ENCODE assay signal across 1 cellular context in the genomic region with DNA sequence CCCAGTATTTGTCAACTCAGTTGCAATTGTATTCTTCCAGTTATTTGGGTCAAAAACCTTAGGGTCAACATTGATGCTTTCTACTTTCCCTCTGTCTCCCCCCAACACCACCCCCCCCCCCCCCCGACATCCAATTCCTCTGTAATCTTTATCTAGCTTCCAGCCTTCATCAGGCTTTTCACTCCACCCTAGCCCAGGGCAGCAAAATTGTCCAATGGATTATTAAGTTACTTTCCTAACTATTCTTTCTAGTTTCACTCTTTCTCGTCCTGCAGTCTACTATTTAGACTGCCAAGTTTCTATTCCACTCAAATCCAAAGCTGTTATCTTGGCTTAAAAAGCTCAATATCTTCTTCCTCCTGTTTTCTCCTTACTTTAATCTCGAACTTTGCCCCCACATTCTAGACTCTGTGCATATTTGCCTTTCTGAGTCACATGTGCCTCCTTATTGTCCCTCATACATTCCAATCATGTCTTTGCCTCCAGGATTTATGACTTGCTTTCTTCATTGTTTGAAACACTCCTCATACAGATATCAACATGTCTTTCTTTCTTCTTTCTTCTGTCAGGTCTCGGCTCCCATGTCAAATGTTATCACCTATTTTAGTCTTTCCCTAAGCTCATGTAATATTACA.
TF ChIP-seq lines count a peak whose summit lies in the region.

No MANE protein-coding gene starts in this region.

TF ChIP-seq in GM23338, 12 proteins besides CTCF, POLR2A, EP300 and RAD21 (continued from another document):
- TF ChIP-seq, protein P1, sequence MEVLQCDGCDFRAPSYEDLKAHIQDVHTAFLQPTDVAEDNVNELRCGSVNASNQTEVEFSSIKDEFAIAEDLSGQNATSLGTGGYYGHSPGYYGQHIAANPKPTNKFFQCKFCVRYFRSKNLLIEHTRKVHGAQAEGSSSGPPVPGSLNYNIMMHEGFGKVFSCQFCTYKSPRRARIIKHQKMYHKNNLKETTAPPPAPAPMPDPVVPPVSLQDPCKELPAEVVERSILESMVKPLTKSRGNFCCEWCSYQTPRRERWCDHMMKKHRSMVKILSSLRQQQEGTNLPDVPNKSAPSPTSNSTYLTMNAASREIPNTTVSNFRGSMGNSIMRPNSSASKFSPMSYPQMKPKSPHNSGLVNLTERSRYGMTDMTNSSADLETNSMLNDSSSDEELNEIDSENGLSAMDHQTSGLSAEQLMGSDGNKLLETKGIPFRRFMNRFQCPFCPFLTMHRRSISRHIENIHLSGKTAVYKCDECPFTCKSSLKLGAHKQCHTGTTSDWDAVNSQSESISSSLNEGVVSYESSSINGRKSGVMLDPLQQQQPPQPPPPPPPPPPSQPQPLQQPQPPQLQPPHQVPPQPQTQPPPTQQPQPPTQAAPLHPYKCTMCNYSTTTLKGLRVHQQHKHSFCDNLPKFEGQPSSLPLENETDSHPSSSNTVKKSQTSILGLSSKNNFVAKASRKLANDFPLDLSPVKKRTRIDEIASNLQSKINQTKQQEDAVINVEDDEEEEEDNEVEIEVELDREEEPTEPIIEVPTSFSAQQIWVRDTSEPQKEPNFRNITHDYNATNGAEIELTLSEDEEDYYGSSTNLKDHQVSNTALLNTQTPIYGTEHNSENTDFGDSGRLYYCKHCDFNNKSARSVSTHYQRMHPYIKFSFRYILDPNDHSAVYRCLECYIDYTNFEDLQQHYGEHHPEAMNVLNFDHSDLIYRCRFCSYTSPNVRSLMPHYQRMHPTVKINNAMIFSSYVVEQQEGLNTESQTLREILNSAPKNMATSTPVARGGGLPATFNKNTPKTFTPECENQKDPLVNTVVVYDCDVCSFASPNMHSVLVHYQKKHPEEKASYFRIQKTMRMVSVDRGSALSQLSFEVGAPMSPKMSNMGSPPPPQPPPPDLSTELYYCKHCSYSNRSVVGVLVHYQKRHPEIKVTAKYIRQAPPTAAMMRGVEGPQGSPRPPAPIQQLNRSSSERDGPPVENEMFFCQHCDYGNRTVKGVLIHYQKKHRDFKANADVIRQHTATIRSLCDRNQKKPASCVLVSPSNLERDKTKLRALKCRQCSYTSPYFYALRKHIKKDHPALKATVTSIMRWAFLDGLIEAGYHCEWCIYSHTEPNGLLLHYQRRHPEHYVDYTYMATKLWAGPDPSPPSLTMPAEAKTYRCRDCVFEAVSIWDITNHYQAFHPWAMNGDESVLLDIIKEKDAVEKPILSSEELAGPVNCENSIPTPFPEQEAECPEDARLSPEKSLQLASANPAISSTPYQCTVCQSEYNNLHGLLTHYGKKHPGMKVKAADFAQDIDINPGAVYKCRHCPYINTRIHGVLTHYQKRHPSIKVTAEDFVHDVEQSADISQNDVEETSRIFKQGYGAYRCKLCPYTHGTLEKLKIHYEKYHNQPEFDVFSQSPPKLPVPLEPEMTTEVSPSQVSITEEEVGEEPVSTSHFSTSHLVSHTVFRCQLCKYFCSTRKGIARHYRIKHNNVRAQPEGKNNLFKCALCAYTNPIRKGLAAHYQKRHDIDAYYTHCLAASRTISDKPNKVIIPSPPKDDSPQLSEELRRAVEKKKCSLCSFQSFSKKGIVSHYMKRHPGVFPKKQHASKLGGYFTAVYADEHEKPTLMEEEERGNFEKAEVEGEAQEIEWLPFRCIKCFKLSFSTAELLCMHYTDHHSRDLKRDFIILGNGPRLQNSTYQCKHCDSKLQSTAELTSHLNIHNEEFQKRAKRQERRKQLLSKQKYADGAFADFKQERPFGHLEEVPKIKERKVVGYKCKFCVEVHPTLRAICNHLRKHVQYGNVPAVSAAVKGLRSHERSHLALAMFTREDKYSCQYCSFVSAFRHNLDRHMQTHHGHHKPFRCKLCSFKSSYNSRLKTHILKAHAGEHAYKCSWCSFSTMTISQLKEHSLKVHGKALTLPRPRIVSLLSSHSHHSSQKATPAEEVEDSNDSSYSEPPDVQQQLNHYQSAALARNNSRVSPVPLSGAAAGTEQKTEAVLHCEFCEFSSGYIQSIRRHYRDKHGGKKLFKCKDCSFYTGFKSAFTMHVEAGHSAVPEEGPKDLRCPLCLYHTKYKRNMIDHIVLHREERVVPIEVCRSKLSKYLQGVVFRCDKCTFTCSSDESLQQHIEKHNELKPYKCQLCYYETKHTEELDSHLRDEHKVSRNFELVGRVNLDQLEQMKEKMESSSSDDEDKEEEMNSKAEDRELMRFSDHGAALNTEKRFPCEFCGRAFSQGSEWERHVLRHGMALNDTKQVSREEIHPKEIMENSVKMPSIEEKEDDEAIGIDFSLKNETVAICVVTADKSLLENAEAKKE (CRISPR knock-in tag; IDR thresholded peaks at IDR 0.05): no peak
- TF ChIP-seq EZH2 (IDR thresholded peaks at IDR 0.05; ENCODE audit: low read depth, unreplicated experiment) (no peak), CREB1 (CRISPR knock-in tag; IDR thresholded peaks at IDR 0.05; ENCODE audit: low read depth) (no peak), POLR2AphosphoS5 (IDR thresholded peaks at IDR 0.05; ENCODE audit: low read depth) (no peak)
- TF ChIP-seq, protein P2, sequence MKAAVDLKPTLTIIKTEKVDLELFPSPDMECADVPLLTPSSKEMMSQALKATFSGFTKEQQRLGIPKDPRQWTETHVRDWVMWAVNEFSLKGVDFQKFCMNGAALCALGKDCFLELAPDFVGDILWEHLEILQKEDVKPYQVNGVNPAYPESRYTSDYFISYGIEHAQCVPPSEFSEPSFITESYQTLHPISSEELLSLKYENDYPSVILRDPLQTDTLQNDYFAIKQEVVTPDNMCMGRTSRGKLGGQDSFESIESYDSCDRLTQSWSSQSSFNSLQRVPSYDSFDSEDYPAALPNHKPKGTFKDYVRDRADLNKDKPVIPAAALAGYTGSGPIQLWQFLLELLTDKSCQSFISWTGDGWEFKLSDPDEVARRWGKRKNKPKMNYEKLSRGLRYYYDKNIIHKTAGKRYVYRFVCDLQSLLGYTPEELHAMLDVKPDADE (IDR thresholded peaks at IDR 0.05): no peak
- TF ChIP-seq, protein P3, sequence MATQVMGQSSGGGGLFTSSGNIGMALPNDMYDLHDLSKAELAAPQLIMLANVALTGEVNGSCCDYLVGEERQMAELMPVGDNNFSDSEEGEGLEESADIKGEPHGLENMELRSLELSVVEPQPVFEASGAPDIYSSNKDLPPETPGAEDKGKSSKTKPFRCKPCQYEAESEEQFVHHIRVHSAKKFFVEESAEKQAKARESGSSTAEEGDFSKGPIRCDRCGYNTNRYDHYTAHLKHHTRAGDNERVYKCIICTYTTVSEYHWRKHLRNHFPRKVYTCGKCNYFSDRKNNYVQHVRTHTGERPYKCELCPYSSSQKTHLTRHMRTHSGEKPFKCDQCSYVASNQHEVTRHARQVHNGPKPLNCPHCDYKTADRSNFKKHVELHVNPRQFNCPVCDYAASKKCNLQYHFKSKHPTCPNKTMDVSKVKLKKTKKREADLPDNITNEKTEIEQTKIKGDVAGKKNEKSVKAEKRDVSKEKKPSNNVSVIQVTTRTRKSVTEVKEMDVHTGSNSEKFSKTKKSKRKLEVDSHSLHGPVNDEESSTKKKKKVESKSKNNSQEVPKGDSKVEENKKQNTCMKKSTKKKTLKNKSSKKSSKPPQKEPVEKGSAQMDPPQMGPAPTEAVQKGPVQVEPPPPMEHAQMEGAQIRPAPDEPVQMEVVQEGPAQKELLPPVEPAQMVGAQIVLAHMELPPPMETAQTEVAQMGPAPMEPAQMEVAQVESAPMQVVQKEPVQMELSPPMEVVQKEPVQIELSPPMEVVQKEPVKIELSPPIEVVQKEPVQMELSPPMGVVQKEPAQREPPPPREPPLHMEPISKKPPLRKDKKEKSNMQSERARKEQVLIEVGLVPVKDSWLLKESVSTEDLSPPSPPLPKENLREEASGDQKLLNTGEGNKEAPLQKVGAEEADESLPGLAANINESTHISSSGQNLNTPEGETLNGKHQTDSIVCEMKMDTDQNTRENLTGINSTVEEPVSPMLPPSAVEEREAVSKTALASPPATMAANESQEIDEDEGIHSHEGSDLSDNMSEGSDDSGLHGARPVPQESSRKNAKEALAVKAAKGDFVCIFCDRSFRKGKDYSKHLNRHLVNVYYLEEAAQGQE (IDR thresholded peaks at IDR 0.05; ENCODE audit: unreplicated experiment): no peak
TF ChIP-seq in GM23338: peak in this region for 0.
